Comparison of ENCODE assay signal across 8 cellular contexts in genomic region chr4:81844717-81845116, GRCh38.
DNase-seq lines count a peak whose midpoint lies in the region; ATAC-seq, FAIRE-seq and TF ChIP-seq lines count a peak whose summit lies in the region.

No MANE protein-coding gene starts in this region.

- no peak overlapping the region for H3K4me3 Mint-ChIP-seq in MCF 10A (ENCODE audit: unreplicated experiment)

- DNase-seq in activated gamma-delta T cell treated with Interleukin-2 at 50 U/mL for 16 hours (peak; percentile 69), activated gamma-delta T cell (lab: John Stamatoyannopoulos, UW) (no peak), NCI-H2081 (lab: John Stamatoyannopoulos, UW) (peak; percentile 53 to 72), MCF 10A (ENCODE audit: unreplicated experiment) (peak; percentile 85), iPS-NIHi7 (ENCODE audit: extremely low spot score) (peak; percentile 65)
- peak; percentile 20 to 40 for DNase-seq in stimulated activated CD4-positive, alpha-beta T cell treated with anti-CD3 and anti-CD28 coated beads, Interleukin-15, amount 100 ng/mL, for 1 hour (ENCODE audit: low read depth in 1 of 2, low spot score in 1 of 2)

- TF ChIP-seq CTCF in MCF 10A (IDR thresholded peaks at IDR 0.05; ENCODE audit: unreplicated experiment), result peak; percentile 78

- FAIRE-seq in TTC549 (lab: Jason Lieb, UNC), result peak; percentile 32

- intact Hi-C loops in MCF 10A (cut with micrococcal nuclease), result loop anchor here (1.0 to 5.0 kb wide), 8 partner anchors 157 to 438 kb away; partner anchors contain the start of gene RASGEF1B

- BruUV-seq in MCF 10A (replicated peaks; lab: Mats Ljungman, UMichigan), result no TSS peak

- no peaks in the 10 kb centered on the region for H3K9me3 Mint-ChIP-seq in MCF 10A (ENCODE audit: unreplicated experiment)

- no peaks in the 10 kb centered on the region for H3K36me3 Mint-ChIP-seq in MCF 10A (ENCODE audit: insufficient read depth, unreplicated experiment)

- no peak overlapping the region for H3K27ac Mint-ChIP-seq in MCF 10A (ENCODE audit: low read depth, unreplicated experiment)

- CTCF ChIA-PET in MCF 10A (lab: Yijun Ruan, JAX), result interaction anchor here (0.6 to 9.0 kb wide), 33 partner anchors 8 to 463 kb away, joined by 3 to 167 read pairs (median 4); partner anchors contain the start of gene RASGEF1B

- no peaks in the 10 kb centered on the region for H3K27me3 Mint-ChIP-seq in MCF 10A (ENCODE audit: insufficient read depth, unreplicated experiment)

- ATAC-seq in HG03064 (IDR thresholded peaks at IDR 0.05; ENCODE audit: low read depth, unreplicated experiment), result peak; percentile 72

- H3K4me1 Mint-ChIP-seq in MCF 10A (ENCODE audit: insufficient read depth, unreplicated experiment), result peaks cover 5% of the 10 kb centered on the region

- POLR2A ChIA-PET in MCF 10A (lab: Yijun Ruan, JAX), result interaction anchor here (0.6 to 2.0 kb wide), 4 partner anchors 8 to 379 kb away, joined by 3 to 11 read pairs (median 4); partner anchors contain the start of gene RASGEF1B
